ENCODE assay signal across 18 cellular contexts in the genomic region with DNA sequence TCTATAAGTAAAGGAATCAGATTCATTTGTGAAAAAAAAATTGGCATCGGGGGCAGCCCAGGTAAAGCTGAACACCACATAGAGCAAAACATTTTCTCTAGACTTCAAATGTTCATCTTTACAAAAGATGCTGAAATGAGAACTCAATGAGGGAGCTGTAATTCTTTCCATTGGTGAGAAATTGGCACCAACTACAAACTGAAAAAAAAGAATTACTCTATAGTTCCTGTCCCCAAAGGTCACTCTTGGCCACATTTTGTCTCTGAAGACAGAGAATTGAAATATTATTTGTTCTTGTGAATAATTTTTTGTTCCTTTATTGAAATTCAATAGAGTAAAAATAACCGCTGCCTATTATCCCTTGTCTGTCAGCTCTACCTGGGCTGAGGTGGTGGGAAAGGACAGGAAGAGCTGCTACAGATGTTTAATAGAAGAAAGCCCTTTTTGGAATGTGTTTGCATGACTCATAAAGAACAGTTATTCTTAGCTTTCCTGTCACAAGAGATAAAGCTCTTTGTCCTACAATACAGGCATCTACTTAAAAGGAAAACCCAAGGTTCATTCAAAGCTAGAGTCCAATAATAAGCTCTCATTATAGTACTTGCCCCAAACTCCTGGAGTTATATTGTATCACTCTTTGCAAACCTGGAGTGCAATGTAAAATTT.
A peak's percentile ranks its signal among the peaks of the same experiment; 100 is the strongest.
DNase-seq lines count a peak whose midpoint lies in the region; ATAC-seq, FAIRE-seq and TF ChIP-seq lines count a peak whose summit lies in the region.
"Had no signal": no experiment of that assay in that cellular context is flagged by ENCODE, and none has a peak within 500 bp of the region (broad histone marks: within the 10 kb centered on the region; RNA-seq: fewer than 3 reads in every experiment).

No MANE protein-coding gene starts in this region.

- H3K36me3 ChIP-seq in astrocyte (ENCODE audit: insufficient read depth, low read length) (no peaks in the 10 kb centered on the region), right atrium auricular region (no peaks in the 10 kb centered on the region)
- H3K36me3 ChIP-seq: lower lobe of right lung, pancreas had no signal

- no peak overlapping the region for H3K27ac ChIP-seq in astrocyte (ENCODE audit: low read depth, low read length)
- peak overlapping the region; percentile 40 to 70 for H3K27ac ChIP-seq in right atrium auricular region
- H3K27ac ChIP-seq: lower lobe of right lung, pancreas, RWPE1, VCaP had no signal

- no peaks in the 10 kb centered on the region for H3K79me2 ChIP-seq in astrocyte (ENCODE audit: insufficient read depth, low read length)

- H3K27ac Mint-ChIP-seq in astrocyte (ENCODE audit: unreplicated experiment), result no peak overlapping the region
- H3K27ac Mint-ChIP-seq: CD8-positive, alpha-beta T cell had no signal

- TF ChIP-seq CTCF in astrocyte (IDR thresholded peaks at IDR 0.05; ENCODE audit: insufficient read depth, low read depth, low read length), result no peak
- no peak for TF ChIP-seq CTCF in right atrium auricular region (IDR thresholded peaks at IDR 0.05)

- peaks cover 6% of the 10 kb centered on the region for H3K4me1 ChIP-seq in astrocyte (ENCODE audit: insufficient read depth, low read length)
- peaks cover 3 to 16% of the 10 kb centered on the region in 2 donors for H3K4me1 ChIP-seq in right atrium auricular region
- H3K4me1 ChIP-seq: lower lobe of right lung had no signal

- H3K4me3 ChIP-seq in astrocyte (ENCODE audit: insufficient read depth, low read depth, low read length) (no peak overlapping the region), right atrium auricular region (no peak overlapping the region)
- H3K4me3 ChIP-seq: lower lobe of right lung, pancreas had no signal

- H3K9me3 Mint-ChIP-seq in astrocyte (ENCODE audit: unreplicated experiment), result no peaks in the 10 kb centered on the region
- H3K9me3 Mint-ChIP-seq: activated T-cell treated with anti-CD3 and anti-CD28 coated beads, Interleukin-2, amount 50 U/mL, for 4 hours; CD8-positive, alpha-beta T cell had no signal

- DNase-seq in COLO829 (ENCODE audit: low spot score) (peak; percentile 13), HT1080 (ENCODE audit: low read depth) (peak; percentile 76), astrocyte (ENCODE audit: low read depth) (peak; percentile 70), right atrium auricular region (ENCODE audit: low spot score) (no peak), NCI-H82 treated with DMSO at 0.1 percent for 48 hours (lab: John Stamatoyannopoulos, UW; ENCODE audit: unreplicated experiment) (no peak), sciatic nerve (ENCODE audit: low spot score) (no peak)
- DNase-seq: activated T-cell treated with anti-CD3 and anti-CD28 coated beads, Interleukin-2, amount 50 U/mL, for 4 hours; CD8-positive, alpha-beta T cell; lower lobe of right lung; NCI-H1694 treated with DMSO at 0.1 percent for 48 hours; pancreas; stimulated activated CD4-positive, alpha-beta T cell treated with anti-CD3 and anti-CD28 coated beads, Interleukin-4, amount 100 ng/mL, for 24 hours; substantia nigra had no signal

- H3K27me3 Mint-ChIP-seq in astrocyte (ENCODE audit: low read depth, unreplicated experiment), result peaks cover 3% of the 10 kb centered on the region

- FAIRE-seq in astrocyte (lab: Jason Lieb, UNC), result no peak
- FAIRE-seq: GM12891, pancreas had no signal

- H4K20me1 ChIP-seq in astrocyte (ENCODE audit: insufficient read depth, low read length), result no peaks in the 10 kb centered on the region

- H3K36me3 Mint-ChIP-seq in astrocyte (ENCODE audit: low read depth, unreplicated experiment), result no peaks in the 10 kb centered on the region
- H3K36me3 Mint-ChIP-seq: CD8-positive, alpha-beta T cell had no signal

- H3K4me2 ChIP-seq in astrocyte (ENCODE audit: low read length), result peak overlapping the region; percentile 45

- no peak overlapping the region for H3K4me3 Mint-ChIP-seq in astrocyte (ENCODE audit: unreplicated experiment)
- H3K4me3 Mint-ChIP-seq: activated T-cell treated with anti-CD3 and anti-CD28 coated beads, Interleukin-2, amount 50 U/mL, for 4 hours; CD8-positive, alpha-beta T cell had no signal

- intact Hi-C loops in sciatic nerve (cut with DNase I), result no loop called here

- H3K27me3 ChIP-seq in astrocyte (ENCODE audit: insufficient read depth, low read length) (no peaks in the 10 kb centered on the region), right atrium auricular region (no peaks in the 10 kb centered on the region)
- H3K27me3 ChIP-seq: pancreas had no signal

- H3K4me1 Mint-ChIP-seq in astrocyte (ENCODE audit: low read depth, unreplicated experiment), result peaks cover 14% of the 10 kb centered on the region

- H3K9ac ChIP-seq in astrocyte (ENCODE audit: low read length), result no peak overlapping the region

- H2AFZ ChIP-seq in astrocyte (ENCODE audit: low read depth, low read length), result no peak overlapping the region

- ATAC-seq in GM18517 (IDR thresholded peaks at IDR 0.05; ENCODE audit: unreplicated experiment), result no peak
- no peak for ATAC-seq in sciatic nerve
- ATAC-seq in HG03097 (IDR thresholded peaks at IDR 0.05; ENCODE audit: low FRiP score, unreplicated experiment), result no peak
- ATAC-seq: activated T-cell treated with anti-CD3 and anti-CD28 coated beads, Interleukin-2, amount 50 U/mL, for 4 hours; CD8-positive, alpha-beta T cell had no signal

- no peaks in the 10 kb centered on the region for H3K9me3 ChIP-seq in astrocyte (ENCODE audit: insufficient read depth, low read depth, low read length)
- no peaks in the 10 kb centered on the region for H3K9me3 ChIP-seq in right atrium auricular region
- H3K9me3 ChIP-seq: lower lobe of right lung, pancreas had no signal

Comparison
In these comparisons a context has a peak if more than half of its experiments do, and no peak if none do; other contexts are left out.
1. DNase-seq: peak in COLO829 (single experiment), HT1080 (single experiment) and astrocyte (single experiment); none in right atrium auricular region (single experiment), NCI-H82 treated with DMSO at 0.1 percent for 48 hours (single experiment) and sciatic nerve (single experiment).